ENCODE assay signal across 14 cellular contexts in genomic region chr2:36287363-36288275, GRCh38.
DNase-seq lines count a peak whose midpoint lies in the region; ATAC-seq and TF ChIP-seq lines count a peak whose summit lies in the region.
"Had no signal": no experiment of that assay in that cellular context is flagged by ENCODE, and none has a peak within 500 bp of the region (broad histone marks: within the 10 kb centered on the region; RNA-seq: fewer than 3 reads in every experiment).

No MANE protein-coding gene starts in this region.

- peaks cover 9% of the 10 kb centered on the region for H3K4me1 Mint-ChIP-seq in activated CD4-positive, alpha-beta T cell treated with anti-CD3 and anti-CD28 coated beads, Interleukin-2, amount 10 ng/mL, durations not matched to agents 24 days and 14 days
- H3K4me1 Mint-ChIP-seq: central memory CD8-positive, alpha-beta T cell had no signal

- no peaks in the 10 kb centered on the region for H3K36me3 Mint-ChIP-seq in activated CD4-positive, alpha-beta T cell treated with anti-CD3 and anti-CD28 coated beads, Interleukin-2, amount 10 ng/mL, durations not matched to agents 24 days and 14 days (ENCODE audit: low read depth)

- ATAC-seq in HG02885 (IDR thresholded peaks at IDR 0.05; ENCODE audit: poor library complexity, unreplicated experiment) = peak; percentile 55
- ATAC-seq in HG03196 (IDR thresholded peaks at IDR 0.05; ENCODE audit: unreplicated experiment) = no peak
- ATAC-seq: gastroesophageal sphincter, left colon had no signal

- intact Hi-C loops in activated CD4-positive, alpha-beta T cell treated with anti-CD3 and anti-CD28 coated beads, Interleukin-2, amount 10 ng/mL, durations not matched to agents 24 days and 14 days (cut with micrococcal nuclease) = loop anchor here (1.0 kb wide), 1 partner anchor 41 kb away; no protein-coding TSS in a partner anchor

- no peak overlapping the region for H3K4me3 Mint-ChIP-seq in activated CD4-positive, alpha-beta T cell treated with anti-CD3 and anti-CD28 coated beads, Interleukin-2, amount 10 ng/mL, durations not matched to agents 24 days and 14 days
- H3K4me3 Mint-ChIP-seq: central memory CD8-positive, alpha-beta T cell had no signal

- peaks cover 27% of the 10 kb centered on the region for H3K9me3 Mint-ChIP-seq in activated CD4-positive, alpha-beta T cell treated with anti-CD3 and anti-CD28 coated beads, Interleukin-2, amount 10 ng/mL, durations not matched to agents 24 days and 14 days

- DNase-seq in activated CD4-positive, alpha-beta T cell treated with anti-CD3 and anti-CD28 coated beads, Interleukin-2, amount 10 ng/mL, durations not matched to agents 24 days and 14 days = no peak
- DNase-seq in activated CD4-positive, alpha-beta T cell treated with anti-CD3 and anti-CD28 coated beads, Interleukin-2, amount 50 U/mL, for 4 hours = no peak
- peak; percentile 30 for DNase-seq in astrocyte of the spinal cord (ENCODE audit: low read depth, low spot score)
- peak; percentile 35 for DNase-seq in stimulated activated CD4-positive, alpha-beta T cell treated with anti-CD3 and anti-CD28 coated beads, Interleukin-4, amount 100 ng/mL, for 24 hours
- no peak for DNase-seq in stimulated activated naive CD4-positive, alpha-beta T cell treated with Interleukin-2 at 50 U/mL for 16 hours (lab: John Stamatoyannopoulos, UW)
- no peak for DNase-seq in inferior parietal cortex (ENCODE audit: extremely low spot score)
- DNase-seq: left colon, NCI-H524, nucleus accumbens, SJCRH30 had no signal

- peaks cover 3% of the 10 kb centered on the region for H3K27me3 Mint-ChIP-seq in activated CD4-positive, alpha-beta T cell treated with anti-CD3 and anti-CD28 coated beads, Interleukin-2, amount 10 ng/mL, durations not matched to agents 24 days and 14 days
- H3K27me3 Mint-ChIP-seq: central memory CD8-positive, alpha-beta T cell had no signal

- H3K4me3 ChIP-seq in astrocyte of the spinal cord (ENCODE audit: low read depth, low read length) = no peak overlapping the region
- H3K4me3 ChIP-seq: gastroesophageal sphincter, SJCRH30 had no signal

- in situ Hi-C loops in astrocyte of the spinal cord (cut with HindIII; ENCODE audit: low sequenced_read_pairs) = no loop called here

- H3K27ac Mint-ChIP-seq in activated CD4-positive, alpha-beta T cell treated with anti-CD3 and anti-CD28 coated beads, Interleukin-2, amount 10 ng/mL, durations not matched to agents 24 days and 14 days = peak overlapping the region; percentile 59

- TF ChIP-seq CTCF in astrocyte of the spinal cord (IDR thresholded peaks at IDR 0.05; ENCODE audit: low read depth, low read length) = no peak

Comparison
In these comparisons a context has a peak if more than half of its experiments do, and no peak if none do; other contexts are left out.
1. DNase-seq: peak in astrocyte of the spinal cord (single experiment) and stimulated activated CD4-positive, alpha-beta T cell treated with anti-CD3 and anti-CD28 coated beads, Interleukin-4, amount 100 ng/mL, for 24 hours (single experiment); none in activated CD4-positive, alpha-beta T cell treated with anti-CD3 and anti-CD28 coated beads, Interleukin-2, amount 10 ng/mL, durations not matched to agents 24 days and 14 days (single experiment), activated CD4-positive, alpha-beta T cell treated with anti-CD3 and anti-CD28 coated beads, Interleukin-2, amount 50 U/mL, for 4 hours (0 of 2), stimulated activated naive CD4-positive, alpha-beta T cell treated with Interleukin-2 at 50 U/mL for 16 hours (single experiment) and inferior parietal cortex (single experiment).